Comparison of ENCODE assay signal across 13 cellular contexts in genomic region chr2:44237221-44237620, GRCh38. TPM values are rescaled to one million over a fixed set of nuclear protein-coding genes. Genes with fewer than 3 reads are reported as not detected.
DNase-seq lines count a peak whose midpoint lies in the region; ATAC-seq lines count a peak whose summit lies in the region.
"Had no signal": no experiment of that assay in that cellular context is flagged by ENCODE, and none has a peak within 500 bp of the region (broad histone marks: within the 10 kb centered on the region; RNA-seq: fewer than 3 reads in every experiment).

No MANE protein-coding gene starts in this region.

- H3K27me3 ChIP-seq in CD8-positive, alpha-beta memory T cell (ENCODE audit: insufficient read depth, low read length, poor library complexity, severe bottlenecking): no peaks in the 10 kb centered on the region
- H3K27me3 ChIP-seq in Karpas-422 (ENCODE audit: low read length): no peaks in the 10 kb centered on the region

- POLR2A ChIA-PET in CD8-positive, alpha-beta memory T cell (lab: Charles Lee): no interaction called here

- H3K9ac ChIP-seq in Karpas-422 (ENCODE audit: low read length): no peak overlapping the region
- H3K9ac ChIP-seq: GM23248 had no signal

- no peaks in the 10 kb centered on the region for H3K9me3 ChIP-seq in CD8-positive, alpha-beta memory T cell (ENCODE audit: low read length)
- H3K9me3 ChIP-seq in Karpas-422 (ENCODE audit: low read length): no peaks in the 10 kb centered on the region

- H3K4me3 Mint-ChIP-seq in CD8-positive, alpha-beta memory T cell: peak overlapping the region; percentile 16 to 70 (median 59)
- H3K4me3 Mint-ChIP-seq in central memory CD8-positive, alpha-beta T cell: peak overlapping the region; percentile 33

- peak in 3 of 5 donors; percentile 39 to 62 (median 49) for DNase-seq in CD8-positive, alpha-beta memory T cell
- DNase-seq in Karpas-422 (no peak), ureter (ENCODE audit: low spot score) (no peak), NCI-H2227 (lab: John Stamatoyannopoulos, UW; ENCODE audit: unreplicated experiment) (no peak)
- DNase-seq in central memory CD8-positive, alpha-beta T cell (ENCODE audit: low spot score in 2 of 2): no peak
- DNase-seq: DMS79 treated with DMSO at 0.1 percent for 48 hours, GM23248, Kasumi-1, PC-9 had no signal

- peak overlapping the region; percentile 7 to 91 (median 49) for H3K27ac Mint-ChIP-seq in CD8-positive, alpha-beta memory T cell
- H3K27ac Mint-ChIP-seq in central memory CD8-positive, alpha-beta T cell (ENCODE audit: low read depth): peak overlapping the region; percentile 5

- H3K4me2 ChIP-seq in Karpas-422 (ENCODE audit: low read depth, low read length, poor library complexity, severe bottlenecking): peak overlapping the region; percentile 4
- H3K4me2 ChIP-seq: PC-9 had no signal

- H4K20me1 ChIP-seq in Karpas-422 (ENCODE audit: insufficient read depth, low read depth, low read length): no peaks in the 10 kb centered on the region

- no peak overlapping the region for H2AFZ ChIP-seq in Karpas-422 (ENCODE audit: low read length)
- H2AFZ ChIP-seq: GM23248, PC-9 had no signal

- H3K36me3 ChIP-seq in CD8-positive, alpha-beta memory T cell (ENCODE audit: insufficient read depth, low read length): no peaks in the 10 kb centered on the region
- H3K36me3 ChIP-seq in Karpas-422 (ENCODE audit: insufficient read depth, low read length): peaks cover 3% of the 10 kb centered on the region; the same call in 1 of the 2 replicates

- no peaks in the 10 kb centered on the region for H3K9me3 Mint-ChIP-seq in CD8-positive, alpha-beta memory T cell
- H3K9me3 Mint-ChIP-seq in central memory CD8-positive, alpha-beta T cell: no peaks in the 10 kb centered on the region

- peaks cover 20 to 56% (median 39%) of the 10 kb centered on the region in 3 donors for H3K4me1 Mint-ChIP-seq in CD8-positive, alpha-beta memory T cell
- H3K4me1 Mint-ChIP-seq in central memory CD8-positive, alpha-beta T cell: peaks cover 6% of the 10 kb centered on the region

- peak overlapping the region; percentile 53 for H3K4me3 ChIP-seq in CD8-positive, alpha-beta memory T cell (ENCODE audit: low read length)
- H3K4me3 ChIP-seq in Karpas-422 (ENCODE audit: low read length): no peak overlapping the region
- H3K4me3 ChIP-seq: GM23248, PC-9 had no signal

- H3K36me3 Mint-ChIP-seq in CD8-positive, alpha-beta memory T cell: peaks cover 0 to 9% (median 0%) of the 10 kb centered on the region in 3 donors
- H3K36me3 Mint-ChIP-seq in central memory CD8-positive, alpha-beta T cell (ENCODE audit: insufficient read depth): peaks cover 3% of the 10 kb centered on the region

- no peaks in the 10 kb centered on the region for H3K27me3 Mint-ChIP-seq in CD8-positive, alpha-beta memory T cell
- no peaks in the 10 kb centered on the region for H3K27me3 Mint-ChIP-seq in central memory CD8-positive, alpha-beta T cell

- no peaks in the 10 kb centered on the region for H3K9me2 ChIP-seq in Karpas-422 (replicated peaks; ENCODE audit: insufficient read depth, low read length)

- peaks cover 17% of the 10 kb centered on the region for H3K4me1 ChIP-seq in CD8-positive, alpha-beta memory T cell (ENCODE audit: insufficient read depth, low read length)
- peaks cover 11% of the 10 kb centered on the region for H3K4me1 ChIP-seq in Karpas-422 (ENCODE audit: low read length)

- no peaks in the 10 kb centered on the region for H3K79me2 ChIP-seq in Karpas-422 (ENCODE audit: low read length)

- CTCF ChIA-PET in CD8-positive, alpha-beta memory T cell (lab: Charles Lee): interaction anchor here (1.1 kb wide), 1 partner anchor 150 kb away, joined by 4 read pairs; no protein-coding TSS in a partner anchor

- ATAC-seq in GM18873 (IDR thresholded peaks at IDR 0.05; ENCODE audit: low FRiP score, unreplicated experiment) (peak; percentile 49), HG03139 (IDR thresholded peaks at IDR 0.05; ENCODE audit: unreplicated experiment) (no peak), HG03108 (IDR thresholded peaks at IDR 0.05; ENCODE audit: unreplicated experiment) (no peak)
- peak; percentile 92 for ATAC-seq in central memory CD8-positive, alpha-beta T cell (replicated peaks; ENCODE audit: extremely low read depth, poor library complexity, severe bottlenecking)

- H3K27ac ChIP-seq in CD8-positive, alpha-beta memory T cell (ENCODE audit: low read depth, low read length): no peak overlapping the region
- H3K27ac ChIP-seq in Karpas-422 (ENCODE audit: low read length): no peak overlapping the region
- H3K27ac ChIP-seq: GM23248, PC-9 had no signal

RNA-seq across cellular contexts. Expression of gene SLC3A1, which starts 38.1 kb away (rescaled TPM):
- total RNA-seq in CD8-positive, alpha-beta memory T cell: under 1 TPM in 1 of 2 experiments, not detected in 1; 0.16 TPM
- 0.35 TPM for polyA plus RNA-seq in CD8-positive, alpha-beta memory T cell
- 0.15 TPM in 1 of 2 replicates, not detected in the other for total RNA-seq in Karpas-422 (2014; rRNA removed; shearing (Covaris generic); ENCODE audit: low replicate concordance)
- total RNA-seq in ureter: 0.16 TPM
- total RNA-seq: GM23248, PC-9 had no signal
- polyA plus RNA-seq: keratinocyte had no signal

Comparison
In these comparisons a context has a peak if more than half of its experiments do, and no peak if none do; other contexts are left out.
1. DNase-seq: peak in CD8-positive, alpha-beta memory T cell (3 of 5); none in Karpas-422 (single experiment), central memory CD8-positive, alpha-beta T cell (0 of 2), ureter (single experiment) and NCI-H2227 (single experiment).
2. ATAC-seq: peak in GM18873 (single experiment) and central memory CD8-positive, alpha-beta T cell (single experiment); none in HG03139 (single experiment) and HG03108 (single experiment).